15 cellular contexts compared by ENCODE assay signal in genomic region chr4:110020139-110020538, GRCh38.
DNase-seq lines count a peak whose midpoint lies in the region; ATAC-seq and TF ChIP-seq lines count a peak whose summit lies in the region.
"Had no signal": no experiment of that assay in that cellular context is flagged by ENCODE, and none has a peak within 500 bp of the region (broad histone marks: within the 10 kb centered on the region; RNA-seq: fewer than 3 reads in every experiment).

No MANE protein-coding gene starts in this region.

- no peak for TF ChIP-seq CTCF in GM23338 (conservative IDR thresholded peaks at IDR 0.05; ENCODE audit: low read depth in 2 of 2)
- no peak for TF ChIP-seq CTCF in smooth muscle cell (IDR thresholded peaks at IDR 0.05; ENCODE audit: borderline replicate concordance, insufficient read depth, poor library complexity, severe bottlenecking)

- no peaks in the 10 kb centered on the region for H3K9me3 ChIP-seq in smooth muscle cell (replicated peaks; ENCODE audit: low read depth)

- no peaks in the 10 kb centered on the region for H3K9me2 ChIP-seq in GM23338 (ENCODE audit: insufficient read depth)

- no peak overlapping the region; the same call in 1 of the 2 replicates for H2AFZ ChIP-seq in GM23338
- H2AFZ ChIP-seq in smooth muscle cell (ENCODE audit: low read depth), result peak overlapping the region; percentile 94

- H3K27me3 ChIP-seq in GM23338 (ENCODE audit: insufficient read depth) (no peaks in the 10 kb centered on the region), smooth muscle cell (ENCODE audit: low read depth) (no peaks in the 10 kb centered on the region)
- H3K27me3 ChIP-seq: tibial nerve had no signal

- no peaks in the 10 kb centered on the region for H4K20me1 ChIP-seq in GM23338 (replicated peaks; ENCODE audit: insufficient read depth)
- H4K20me1 ChIP-seq in smooth muscle cell (ENCODE audit: low read depth), result no peaks in the 10 kb centered on the region

- H3K27me3 Mint-ChIP-seq in GM23338 (ENCODE audit: insufficient read depth, low read depth, poor library complexity), result peaks cover 5% of the 10 kb centered on the region
- H3K27me3 Mint-ChIP-seq in stimulated activated naive B cell treated with anti-CD40 and anti-IgM and Interleukin-4, amounts not matched to agents 10 μg/mL and 1 μg/mL and 100 μg/mL, for 72 hours, result no peaks in the 10 kb centered on the region
- H3K27me3 Mint-ChIP-seq: activated CD4-positive, alpha-beta memory T cell treated with anti-CD3 and anti-CD28 coated beads for 36 hours had no signal

- H3K4me2 ChIP-seq in GM23338 (peak overlapping the region; percentile 28), smooth muscle cell (peak overlapping the region; percentile 59)

- H3K4me1 ChIP-seq in GM23338 (ENCODE audit: insufficient read depth) (peaks cover 13% of the 10 kb centered on the region), smooth muscle cell (ENCODE audit: low read depth) (peaks cover 11% of the 10 kb centered on the region)

- ATAC-seq in GM23338 (peak; percentile 43; the same call in 2 of the 3 replicates), GM18868 (IDR thresholded peaks at IDR 0.05; ENCODE audit: unreplicated experiment) (no peak)
- ATAC-seq in stimulated activated naive B cell treated with anti-CD40 and anti-IgM and Interleukin-4, amounts not matched to agents 10 μg/mL and 1 μg/mL and 100 μg/mL, for 72 hours (replicated peaks), result no peak
- ATAC-seq: activated T-cell treated with anti-CD3 and anti-CD28 coated beads, Interleukin-2, amount 50 U/mL, for 4 hours; Panc1 had no signal

- H3K9me3 Mint-ChIP-seq in GM23338, result peaks cover 7% of the 10 kb centered on the region; the same call in 2 of the 3 replicates
- peaks cover 4 to 6% of the 10 kb centered on the region in 2 donors for H3K9me3 Mint-ChIP-seq in stimulated activated naive B cell treated with anti-CD40 and anti-IgM and Interleukin-4, amounts not matched to agents 10 μg/mL and 1 μg/mL and 100 μg/mL, for 72 hours

- peak overlapping the region; percentile 60; the same call in 1 of the 2 replicates for H3K27ac ChIP-seq in GM23338 (ENCODE audit: low read depth)
- H3K27ac ChIP-seq in smooth muscle cell (ENCODE audit: low read depth), result no peak overlapping the region
- H3K27ac ChIP-seq: HL-60, tibial nerve had no signal

- H3K27ac Mint-ChIP-seq in GM23338, result peak overlapping the region; percentile 10; the same call in 1 of the 2 replicates
- H3K27ac Mint-ChIP-seq in stimulated activated naive B cell treated with anti-CD40 and anti-IgM and Interleukin-4, amounts not matched to agents 10 μg/mL and 1 μg/mL and 100 μg/mL, for 72 hours, result no peak overlapping the region
- H3K27ac Mint-ChIP-seq: activated CD4-positive, alpha-beta memory T cell treated with anti-CD3 and anti-CD28 coated beads for 36 hours had no signal

- WGBS in smooth muscle cell (ENCODE audit: low lambda C conversion rate), result 33% methylated on average over 5 of the region's 5 CpGs

- H3K36me3 Mint-ChIP-seq in GM23338 (ENCODE audit: low read depth), result no peaks in the 10 kb centered on the region
- no peaks in the 10 kb centered on the region for H3K36me3 Mint-ChIP-seq in stimulated activated naive B cell treated with anti-CD40 and anti-IgM and Interleukin-4, amounts not matched to agents 10 μg/mL and 1 μg/mL and 100 μg/mL, for 72 hours

- DNase-seq in GM23338 (ENCODE audit: low spot score) (peak; percentile 57), astrocyte of the hippocampus (ENCODE audit: low read depth, low spot score) (peak; percentile 78), iris pigment epithelial cell (ENCODE audit: low read depth) (peak; percentile 71), smooth muscle cell (lab: John Stamatoyannopoulos, UW; ENCODE audit: unreplicated experiment) (no peak), OCI-M1 (lab: John Stamatoyannopoulos, UW) (no peak)
- no peak for DNase-seq in stimulated activated naive B cell treated with anti-CD40 and anti-IgM and Interleukin-4, amounts not matched to agents 10 μg/mL and 1 μg/mL and 100 μg/mL, for 72 hours
- DNase-seq: activated CD4-positive, alpha-beta memory T cell treated with anti-CD3 and anti-CD28 coated beads for 36 hours; activated T-cell treated with anti-CD3 and anti-CD28 coated beads, Interleukin-2, amount 50 U/mL, for 4 hours; mesenchymal stem cell; NCI-H774; small intestine had no signal

- H3K36me3 ChIP-seq in GM23338 (ENCODE audit: insufficient read depth), result no peaks in the 10 kb centered on the region
- no peaks in the 10 kb centered on the region for H3K36me3 ChIP-seq in smooth muscle cell (ENCODE audit: low read depth)
- H3K36me3 ChIP-seq: tibial nerve had no signal

- peaks cover 17% of the 10 kb centered on the region for H3K4me1 Mint-ChIP-seq in GM23338
- peaks cover 5 to 17% of the 10 kb centered on the region in 2 donors for H3K4me1 Mint-ChIP-seq in stimulated activated naive B cell treated with anti-CD40 and anti-IgM and Interleukin-4, amounts not matched to agents 10 μg/mL and 1 μg/mL and 100 μg/mL, for 72 hours

- no peaks in the 10 kb centered on the region for H3F3A ChIP-seq in GM23338 (replicated peaks; ENCODE audit: low read depth)
- peaks cover 3% of the 10 kb centered on the region for H3F3A ChIP-seq in smooth muscle cell (ENCODE audit: low read depth)

- no peak overlapping the region for H3K4me3 Mint-ChIP-seq in GM23338
- no peak overlapping the region for H3K4me3 Mint-ChIP-seq in stimulated activated naive B cell treated with anti-CD40 and anti-IgM and Interleukin-4, amounts not matched to agents 10 μg/mL and 1 μg/mL and 100 μg/mL, for 72 hours
- H3K4me3 Mint-ChIP-seq: activated CD4-positive, alpha-beta memory T cell treated with anti-CD3 and anti-CD28 coated beads for 36 hours; activated T-cell treated with anti-CD3 and anti-CD28 coated beads, Interleukin-2, amount 50 U/mL, for 4 hours had no signal

- H3K79me2 ChIP-seq in GM23338 (replicated peaks; ENCODE audit: insufficient read depth) (no peaks in the 10 kb centered on the region), smooth muscle cell (ENCODE audit: low read depth) (no peaks in the 10 kb centered on the region)

- H3K4me3 ChIP-seq in GM23338 (no peak overlapping the region), smooth muscle cell (no peak overlapping the region)
- H3K4me3 ChIP-seq: tibial nerve had no signal

- no peak overlapping the region for H3K9ac ChIP-seq in smooth muscle cell (ENCODE audit: low read depth)

TF ChIP-seq in GM23338, 12 proteins besides CTCF, POLR2A, EP300 and RAD21 (continues in another document):
- TF ChIP-seq ZNF462 (CRISPR knock-in tag; IDR thresholded peaks at IDR 0.05) (no peak), ZNF114 (CRISPR knock-in tag; IDR thresholded peaks at IDR 0.05) (no peak), ZNF331 (CRISPR knock-in tag; IDR thresholded peaks at IDR 0.05; ENCODE audit: low read depth) (no peak), EZH2 (IDR thresholded peaks at IDR 0.05; ENCODE audit: low read depth, unreplicated experiment) (no peak)

Comparison
In these comparisons a context has a peak if more than half of its experiments do, and no peak if none do; other contexts are left out.
1. DNase-seq: peak in GM23338 (single experiment), astrocyte of the hippocampus (single experiment) and iris pigment epithelial cell (single experiment); none in smooth muscle cell (single experiment), stimulated activated naive B cell treated with anti-CD40 and anti-IgM and Interleukin-4, amounts not matched to agents 10 μg/mL and 1 μg/mL and 100 μg/mL, for 72 hours (single experiment) and OCI-M1 (single experiment).